Comparison of ENCODE assay signal across 8 cellular contexts in genomic region chrX:46628406-46629371, GRCh38. TPM values are rescaled to one million over a fixed set of nuclear protein-coding genes. Genes with fewer than 3 reads are reported as not detected.
DNase-seq lines count a peak whose midpoint lies in the region; ATAC-seq, FAIRE-seq and TF ChIP-seq lines count a peak whose summit lies in the region.

No MANE protein-coding gene starts in this region.

- H3K79me2 ChIP-seq in mammary epithelial cell (ENCODE audit: insufficient read depth, low read length), result no peaks in the 10 kb centered on the region

- no peak for TF ChIP-seq CTCF in transverse colon (IDR thresholded peaks at IDR 0.05)
- no peak for TF ChIP-seq CTCF in mammary epithelial cell (conservative IDR thresholded peaks at IDR 0.05 in 1 of 2, IDR thresholded peaks at IDR 0.05 in 1 of 2; ENCODE audit: extremely low read depth in 1 of 2, insufficient read depth in 1 of 2, low read depth in 1 of 2, low read length in 2 of 2)

- no peak for TF ChIP-seq POLR2A in transverse colon (IDR thresholded peaks at IDR 0.05)

- H3K27ac ChIP-seq in transverse colon, result peak overlapping the region; percentile 34 to 62 (median 44)
- H3K27ac ChIP-seq in mammary epithelial cell (ENCODE audit: insufficient read depth, low read depth, low read length), result no peak overlapping the region

- no peak overlapping the region for H2AFZ ChIP-seq in mammary epithelial cell (ENCODE audit: low read depth, low read length)

- H4K20me1 ChIP-seq in mammary epithelial cell (ENCODE audit: insufficient read depth, low read length), result no peaks in the 10 kb centered on the region

- no peak for TF ChIP-seq EP300 in transverse colon (IDR thresholded peaks at IDR 0.05; ENCODE audit: low read depth)

- H3K9me3 ChIP-seq in transverse colon (no peaks in the 10 kb centered on the region), mammary epithelial cell (replicated peaks; ENCODE audit: insufficient read depth, low read length) (no peaks in the 10 kb centered on the region)

- DNase-seq in stimulated activated CD4-positive, alpha-beta T cell treated with anti-CD3 and anti-CD28 coated beads, Interleukin-1b, Interleukin-23, amount 100 ng/mL, for 48 hours, result peak; percentile 16
- no peak for DNase-seq in stimulated activated CD4-positive, alpha-beta T cell treated with anti-CD3 and anti-CD28 coated beads, Interleukin-4, amount 100 ng/mL, for 1 hour
- DNase-seq in RPMI8226, result peak; percentile 63
- peak; percentile 56 for DNase-seq in left cardiac atrium
- peak; percentile 16 for DNase-seq in transverse colon
- no peak for DNase-seq in HTR-8/SVneo (ENCODE audit: insufficient read length, low spot score)
- no peak for DNase-seq in mammary epithelial cell

- H3K4me1 ChIP-seq in transverse colon (no peaks in the 10 kb centered on the region), mammary epithelial cell (ENCODE audit: insufficient read depth, low read length) (no peaks in the 10 kb centered on the region)

- no peaks in the 10 kb centered on the region for H3K27me3 ChIP-seq in transverse colon
- H3K27me3 ChIP-seq in mammary epithelial cell (ENCODE audit: insufficient read depth, low read length), result no peaks in the 10 kb centered on the region

- H3K4me2 ChIP-seq in mammary epithelial cell (ENCODE audit: insufficient read depth, low read depth, low read length), result no peak overlapping the region

- peak; percentile 93 for ATAC-seq in HG02852 (IDR thresholded peaks at IDR 0.05; ENCODE audit: unreplicated experiment)
- peak; percentile 84 to 86 for ATAC-seq in left cardiac atrium

- WGBS in transverse colon (ENCODE audit: low coverage in 1 of 2), 2 donors, result 0 to 50% methylated on average over 1 to 6 of the region's 6 CpGs
- WGBS in mammary epithelial cell (ENCODE audit: low coverage, missing lambda C conversion rate), result 71% methylated on average over 5 of the region's 6 CpGs

- BruUV-seq in mammary epithelial cell (replicated peaks; lab: Mats Ljungman, UMichigan), result no TSS peak

- FAIRE-seq in HTR-8/SVneo (lab: Jason Lieb, UNC), result no peak

- dilution Hi-C loops in mammary epithelial cell (cut with HindIII; ENCODE audit: low sequenced_read_pairs), result no loop called here

- H3K4me3 ChIP-seq in transverse colon (no peak overlapping the region), mammary epithelial cell (replicated peaks in 1 of 3; ENCODE audit: insufficient read depth in 1 of 3, low read depth in 2 of 3, low read length in 3 of 3) (no peak overlapping the region)

- no peak overlapping the region for H3K9ac ChIP-seq in mammary epithelial cell (ENCODE audit: insufficient read depth, low read length)

- no peaks in the 10 kb centered on the region for H3K36me3 ChIP-seq in transverse colon
- no peaks in the 10 kb centered on the region for H3K36me3 ChIP-seq in mammary epithelial cell (ENCODE audit: insufficient read depth, low read length)

- in situ Hi-C loops in transverse colon (cut with MboI; ENCODE audit: low pct_ligation_motif_present in 1 of 4, low pct_unique_long_range_greater_than_20kb in 1 of 4, low sequenced_read_pairs in 3 of 4) (no loop called here), mammary epithelial cell (cut with MboI; ENCODE audit: low sequenced_read_pairs in 2 of 2) (no loop called here)

- intact Hi-C loops in left cardiac atrium (cut with DNase I), result no loop called here
- intact Hi-C loops in transverse colon (cut with DNase I; ENCODE audit: low total_unique reads), result no loop called here
- intact Hi-C loops in mammary epithelial cell (cut with micrococcal nuclease), result no loop called here

- CTCF ChIA-PET in mammary epithelial cell (lab: Charles Lee; ENCODE audit: low non-redundant PET), result no interaction called here

RNA-seq across cellular contexts. Expression of gene CHST7, which starts 55.1 kb away (rescaled TPM):
- total RNA-seq in left cardiac atrium (10 to 100 TPM; 11.8 to 29.0 TPM), transverse colon (10 to 100 TPM in 1 of 4 donors, 1 to 10 TPM in 3; 4.9 to 10.3 (median 7.6) TPM), mammary epithelial cell (1 to 10 TPM; 3.0 to 8.8 TPM)
- 3.0 TPM for polyA plus RNA-seq in mammary epithelial cell
- 0.26 TPM for polyA minus RNA-seq in mammary epithelial cell

Comparison
In these comparisons a context has a peak if more than half of its experiments do, and no peak if none do; other contexts are left out.
1. DNase-seq: peak in stimulated activated CD4-positive, alpha-beta T cell treated with anti-CD3 and anti-CD28 coated beads, Interleukin-1b, Interleukin-23, amount 100 ng/mL, for 48 hours (single experiment), RPMI8226 (single experiment), left cardiac atrium (single experiment) and transverse colon (single experiment); none in stimulated activated CD4-positive, alpha-beta T cell treated with anti-CD3 and anti-CD28 coated beads, Interleukin-4, amount 100 ng/mL, for 1 hour (single experiment), HTR-8/SVneo (single experiment) and mammary epithelial cell (single experiment).